In genomic region chr4:165711436-165711835, GRCh38 we compare ENCODE assay signal across 34 cellular contexts.
"Had no signal": no experiment of that assay in that cellular context is flagged by ENCODE, and none has a peak within 500 bp of the region (broad histone marks: within the 10 kb centered on the region; RNA-seq: fewer than 3 reads in every experiment).

No MANE protein-coding gene starts in this region.

- H3K4me3 Mint-ChIP-seq: activated CD4-positive, alpha-beta memory T cell treated with anti-CD3 and anti-CD28 coated beads, Interleukin-2, amount 10 ng/mL, durations not matched to agents 7 days and 5 days; activated CD4-positive, alpha-beta T cell treated with anti-CD3 and anti-CD28 coated beads, Interleukin-2, amount 10 ng/mL, durations not matched to agents 7 days and 5 days; activated naive CD4-positive, alpha-beta T cell treated with anti-CD3 and anti-CD28 coated beads, Interleukin-2, amount 10 ng/mL, durations not matched to agents 7 days and 5 days; activated naive CD8-positive, alpha-beta T cell treated with anti-CD3 and anti-CD28 coated beads, Interleukin-2, amount 10 ng/mL, durations not matched to agents 7 days and 5 days; activated T-cell treated with anti-CD3 and anti-CD28 coated beads, Interleukin-2, amount 50 U/mL, for 24 hours; brain; dendritic cell treated with granulocyte-macrophage colony-stimulating factor and Interleukin-4, amounts not matched to agents 40 ng/mL and 50 ng/mL, for 4 days; immature natural killer cell; natural killer cell; neural progenitor cell; stimulated activated effector memory CD8-positive, alpha-beta T cell treated with anti-CD3 and anti-CD28 coated beads, Interleukin-12 subunit alpha, Interleukin-12 subunit beta, amount 100 ng/mL, for 72 hours; stimulated activated naive CD8-positive, alpha-beta T cell treated with anti-CD3 and anti-CD28 coated beads, Interleukin-15, Interleukin-2, amounts not matched to agents 100 ng/mL and 50 ng/mL, for 24 hours; T-helper 17 cell; WTC11 had no signal

- H3K27ac Mint-ChIP-seq: activated CD4-positive, alpha-beta memory T cell treated with anti-CD3 and anti-CD28 coated beads, Interleukin-2, amount 10 ng/mL, durations not matched to agents 7 days and 5 days; activated CD4-positive, alpha-beta T cell treated with anti-CD3 and anti-CD28 coated beads, Interleukin-2, amount 10 ng/mL, durations not matched to agents 7 days and 5 days; activated naive CD4-positive, alpha-beta T cell treated with anti-CD3 and anti-CD28 coated beads, Interleukin-2, amount 10 ng/mL, durations not matched to agents 7 days and 5 days; activated naive CD8-positive, alpha-beta T cell treated with anti-CD3 and anti-CD28 coated beads, Interleukin-2, amount 10 ng/mL, durations not matched to agents 7 days and 5 days; activated T-cell treated with anti-CD3 and anti-CD28 coated beads, Interleukin-2, amount 50 U/mL, for 24 hours; brain; dendritic cell treated with granulocyte-macrophage colony-stimulating factor and Interleukin-4, amounts not matched to agents 40 ng/mL and 50 ng/mL, for 4 days; immature natural killer cell; natural killer cell; neural progenitor cell; stimulated activated effector memory CD8-positive, alpha-beta T cell treated with anti-CD3 and anti-CD28 coated beads, Interleukin-12 subunit alpha, Interleukin-12 subunit beta, amount 100 ng/mL, for 72 hours; stimulated activated naive CD8-positive, alpha-beta T cell treated with anti-CD3 and anti-CD28 coated beads, Interleukin-15, Interleukin-2, amounts not matched to agents 100 ng/mL and 50 ng/mL, for 24 hours; T-helper 17 cell; WTC11 had no signal

- H3K4me2 ChIP-seq: neural progenitor cell had no signal

- H3K27ac ChIP-seq: ascending aorta, epithelial cell of prostate, esophagus squamous epithelium, foreskin keratinocyte, heart left ventricle, lower lobe of right lung, neural progenitor cell, parathyroid adenoma, psoas muscle, thyroid gland, upper lobe of left lung had no signal

- ATAC-seq: foreskin keratinocyte; heart left ventricle; lower lobe of right lung; natural killer cell; psoas muscle; stimulated activated effector memory CD8-positive, alpha-beta T cell treated with anti-CD3 and anti-CD28 coated beads, Interleukin-12 subunit alpha, Interleukin-12 subunit beta, amount 100 ng/mL, for 72 hours; T-helper 17 cell; WTC11 had no signal

- H3K27me3 Mint-ChIP-seq: activated CD4-positive, alpha-beta memory T cell treated with anti-CD3 and anti-CD28 coated beads, Interleukin-2, amount 10 ng/mL, durations not matched to agents 7 days and 5 days; activated CD4-positive, alpha-beta T cell treated with anti-CD3 and anti-CD28 coated beads, Interleukin-2, amount 10 ng/mL, durations not matched to agents 7 days and 5 days; activated naive CD4-positive, alpha-beta T cell treated with anti-CD3 and anti-CD28 coated beads, Interleukin-2, amount 10 ng/mL, durations not matched to agents 7 days and 5 days; activated naive CD8-positive, alpha-beta T cell treated with anti-CD3 and anti-CD28 coated beads, Interleukin-2, amount 10 ng/mL, durations not matched to agents 7 days and 5 days; activated T-cell treated with anti-CD3 and anti-CD28 coated beads, Interleukin-2, amount 50 U/mL, for 24 hours; dendritic cell treated with granulocyte-macrophage colony-stimulating factor and Interleukin-4, amounts not matched to agents 40 ng/mL and 50 ng/mL, for 4 days; T-helper 17 cell had no signal

- H3K36me3 Mint-ChIP-seq: activated naive CD4-positive, alpha-beta T cell treated with anti-CD3 and anti-CD28 coated beads, Interleukin-2, amount 10 ng/mL, durations not matched to agents 7 days and 5 days; activated naive CD8-positive, alpha-beta T cell treated with anti-CD3 and anti-CD28 coated beads, Interleukin-2, amount 10 ng/mL, durations not matched to agents 7 days and 5 days; brain; immature natural killer cell; natural killer cell; neural progenitor cell; stimulated activated effector memory CD8-positive, alpha-beta T cell treated with anti-CD3 and anti-CD28 coated beads, Interleukin-12 subunit alpha, Interleukin-12 subunit beta, amount 100 ng/mL, for 72 hours; WTC11 had no signal

- H3K4me1 Mint-ChIP-seq: activated CD4-positive, alpha-beta memory T cell treated with anti-CD3 and anti-CD28 coated beads, Interleukin-2, amount 10 ng/mL, durations not matched to agents 7 days and 5 days; activated CD4-positive, alpha-beta T cell treated with anti-CD3 and anti-CD28 coated beads, Interleukin-2, amount 10 ng/mL, durations not matched to agents 7 days and 5 days; activated naive CD4-positive, alpha-beta T cell treated with anti-CD3 and anti-CD28 coated beads, Interleukin-2, amount 10 ng/mL, durations not matched to agents 7 days and 5 days; activated naive CD8-positive, alpha-beta T cell treated with anti-CD3 and anti-CD28 coated beads, Interleukin-2, amount 10 ng/mL, durations not matched to agents 7 days and 5 days; brain; immature natural killer cell; natural killer cell; stimulated activated effector memory CD8-positive, alpha-beta T cell treated with anti-CD3 and anti-CD28 coated beads, Interleukin-12 subunit alpha, Interleukin-12 subunit beta, amount 100 ng/mL, for 72 hours; T-helper 17 cell had no signal

- H3K9me3 Mint-ChIP-seq: activated CD4-positive, alpha-beta memory T cell treated with anti-CD3 and anti-CD28 coated beads, Interleukin-2, amount 10 ng/mL, durations not matched to agents 7 days and 5 days; activated CD4-positive, alpha-beta T cell treated with anti-CD3 and anti-CD28 coated beads, Interleukin-2, amount 10 ng/mL, durations not matched to agents 7 days and 5 days; activated naive CD4-positive, alpha-beta T cell treated with anti-CD3 and anti-CD28 coated beads, Interleukin-2, amount 10 ng/mL, durations not matched to agents 7 days and 5 days; activated naive CD8-positive, alpha-beta T cell treated with anti-CD3 and anti-CD28 coated beads, Interleukin-2, amount 10 ng/mL, durations not matched to agents 7 days and 5 days; activated T-cell treated with anti-CD3 and anti-CD28 coated beads, Interleukin-2, amount 50 U/mL, for 24 hours; dendritic cell treated with granulocyte-macrophage colony-stimulating factor and Interleukin-4, amounts not matched to agents 40 ng/mL and 50 ng/mL, for 4 days; stimulated activated naive CD8-positive, alpha-beta T cell treated with anti-CD3 and anti-CD28 coated beads, Interleukin-15, Interleukin-2, amounts not matched to agents 100 ng/mL and 50 ng/mL, for 24 hours had no signal

- H3K9me3 ChIP-seq: ascending aorta, esophagus squamous epithelium, heart left ventricle, lower lobe of right lung, psoas muscle, thyroid gland, upper lobe of left lung had no signal

- H3K4me3 ChIP-seq: ascending aorta, esophagus squamous epithelium, heart left ventricle, lower lobe of right lung, neural progenitor cell, psoas muscle, thyroid gland, upper lobe of left lung had no signal

- H3K36me3 ChIP-seq: ascending aorta, esophagus squamous epithelium, heart left ventricle, lower lobe of right lung, neural progenitor cell, thyroid gland, upper lobe of left lung had no signal

- H2AFZ ChIP-seq: neural progenitor cell, parathyroid adenoma had no signal

- H3K4me1 ChIP-seq: ascending aorta, foreskin keratinocyte, parathyroid adenoma, psoas muscle, thyroid gland had no signal

- DNase-seq: activated CD4-positive, alpha-beta memory T cell treated with anti-CD3 and anti-CD28 coated beads, Interleukin-2, amount 10 ng/mL, durations not matched to agents 7 days and 5 days; activated CD4-positive, alpha-beta T cell treated with anti-CD3 and anti-CD28 coated beads for 1 hour; activated CD4-positive, alpha-beta T cell treated with anti-CD3 and anti-CD28 coated beads, Interleukin-2, amount 10 ng/mL, durations not matched to agents 7 days and 5 days; activated CD8-positive, alpha-beta memory T cell treated with anti-CD3 and anti-CD28 coated beads, Interleukin-2, amount 50 U/mL, for 48 hours; activated gamma-delta T cell; activated naive CD4-positive, alpha-beta T cell treated with anti-CD3 and anti-CD28 coated beads, Interleukin-2, amount 10 ng/mL, durations not matched to agents 7 days and 5 days; activated naive CD8-positive, alpha-beta T cell treated with anti-CD3 and anti-CD28 coated beads, Interleukin-2, amount 10 ng/mL, durations not matched to agents 7 days and 5 days; activated T-cell treated with anti-CD3 and anti-CD28 coated beads, Interleukin-2, amount 50 U/mL, for 24 hours; caudate nucleus; effector CD4-positive, alpha-beta T cell; esophagus squamous epithelium; foreskin keratinocyte; hypothalamus; immature natural killer cell; lower lobe of right lung; mesenchymal stem cell; natural killer cell; occipital lobe; psoas muscle; stimulated activated CD4-positive, alpha-beta T cell treated with anti-CD3 and anti-CD28 coated beads, Interleukin-4, amount 100 ng/mL, for 24 hours; T-helper 17 cell; T1000; thyroid gland; upper lobe of left lung had no signal

- H3K9ac ChIP-seq: neural progenitor cell, parathyroid adenoma had no signal

- H3K27me3 ChIP-seq: ascending aorta, esophagus squamous epithelium, foreskin keratinocyte, heart left ventricle, neural progenitor cell, thyroid gland, upper lobe of left lung had no signal

- H3K79me2 ChIP-seq: parathyroid adenoma had no signal
